8 cellular contexts compared by ENCODE assay signal in the genomic region with DNA sequence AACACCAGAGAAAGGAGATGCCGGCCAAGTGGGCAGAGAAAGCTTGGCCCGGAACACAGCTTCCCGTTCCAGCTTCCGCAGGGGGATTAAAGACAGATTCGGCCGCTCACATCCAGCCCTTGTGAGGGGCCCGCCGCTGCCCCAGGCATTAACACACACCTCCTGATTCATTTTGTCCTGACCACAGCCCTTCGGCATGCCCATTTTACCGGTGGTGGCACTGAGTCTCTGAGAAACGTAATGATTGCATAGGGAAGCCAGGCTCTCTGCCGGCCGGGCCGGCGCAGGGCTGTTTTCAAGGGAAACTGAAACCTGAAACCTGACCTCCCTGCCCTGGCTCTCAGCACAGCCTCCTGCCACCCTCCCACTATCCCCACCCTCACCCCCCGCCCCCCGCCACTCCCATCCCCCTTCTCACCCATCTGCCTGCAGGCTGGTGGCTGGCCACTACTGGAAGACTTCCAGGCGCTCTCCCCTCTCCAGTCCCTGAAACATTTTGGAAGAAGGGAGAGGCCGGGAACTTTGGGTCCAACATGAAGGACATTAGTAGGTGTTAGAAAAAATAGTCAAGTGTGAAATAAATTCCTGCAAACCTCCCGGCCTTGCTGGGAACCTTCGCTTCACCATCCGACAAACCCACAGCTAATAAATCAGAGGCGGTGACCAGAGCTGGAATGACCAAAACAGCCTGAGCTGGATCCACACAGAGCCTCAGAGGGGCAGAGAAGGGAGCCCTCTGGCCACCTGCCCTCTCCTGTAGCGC.
DNase-seq lines count a peak whose midpoint lies in the region; ATAC-seq and TF ChIP-seq lines count a peak whose summit lies in the region.

No MANE protein-coding gene starts in this region.

- TF ChIP-seq POLR2A in HCT116 (IDR thresholded peaks at IDR 0.05; ENCODE audit: borderline replicate concordance, extremely low read depth, insufficient read depth, insufficient read length), result no peak

- POLR2A ChIA-PET in HCT116 (lab: Charles Lee), result interaction anchor here (2.1 kb wide), 1 partner anchor 11 kb away, joined by 5 read pairs; no protein-coding TSS in a partner anchor

- H3K27me3 ChIP-seq in HCT116 (ENCODE audit: insufficient read depth, low read length), result no peaks in the 10 kb centered on the region

- RAD21 ChIA-PET in HCT116 (lab: Charles Lee; ENCODE audit: low non-redundant PET in 1 of 2, low total read pairs in 2 of 2, uncharacterized antibody in 2 of 2, unreplicated experiment in 2 of 2), result no interaction called here

- no peak overlapping the region for H3K9ac ChIP-seq in HCT116 (ENCODE audit: low read length)

- no TSS peak for BruUV-seq in HCT116 (replicated peaks; lab: Mats Ljungman, UMichigan)

- no peaks in the 10 kb centered on the region for H3K9me2 ChIP-seq in HCT116 (ENCODE audit: insufficient read depth)

- no peaks in the 10 kb centered on the region for H3K9me3 ChIP-seq in HCT116 (ENCODE audit: control insufficient read depth in 1 of 2, insufficient read depth in 1 of 2, low read depth in 1 of 2, low read length in 2 of 2)

- H3K4me3 ChIP-seq in HCT116 (replicated peaks in 1 of 2; ENCODE audit: low read depth in 1 of 2, low read length in 2 of 2), result no peak overlapping the region

- peaks cover 22 to 28% of the 10 kb centered on the region in 2 experiments for H3K4me1 ChIP-seq in HCT116 (ENCODE audit: control insufficient read depth in 1 of 2, insufficient read depth in 2 of 2, low read length in 2 of 2)

- intact Hi-C loops in HCT116 (cut with micrococcal nuclease) (no loop called here), Right ventricle myocardium superior (cut with DNase I) (no loop called here)

- DNase-seq in AG08396 (ENCODE audit: low spot score) (peak; percentile 65), HCT116 (ENCODE audit: low read depth, low spot score) (no peak), SK-N-DZ (ENCODE audit: low spot score) (peak; percentile 74), Right ventricle myocardium superior (peak; percentile 68), retina (peak; percentile 54), NCI-H187 treated with DMSO at 0.1 percent for 48 hours (lab: John Stamatoyannopoulos, UW) (no peak), GM19238 (ENCODE audit: insufficient read length, low spot score) (no peak)
- no peak for DNase-seq in activated effector memory CD4-positive, alpha-beta T cell treated with Interleukin-2 at 50 U/mL for 16 hours

- no peak for ATAC-seq in HCT116
- ATAC-seq in Right ventricle myocardium superior (ENCODE audit: poor library complexity), result peak; percentile 91

- H2AFZ ChIP-seq in HCT116 (ENCODE audit: low read depth, low read length, poor library complexity, severe bottlenecking), result peak overlapping the region; percentile 35

- H3K4me2 ChIP-seq in HCT116 (ENCODE audit: low read length), result peak overlapping the region; percentile 54

- H3K79me2 ChIP-seq in HCT116 (ENCODE audit: insufficient read depth, low read length), result no peaks in the 10 kb centered on the region

- no peak overlapping the region for H3K27ac ChIP-seq in HCT116 (ENCODE audit: low read depth, low read length)

- TF ChIP-seq CTCF in HCT116 (IDR thresholded peaks at IDR 0.05 in 2 of 3, conservative IDR thresholded peaks at IDR 0.05 in 1 of 3; ENCODE audit: borderline replicate concordance in 1 of 3, insufficient read depth in 1 of 3, low read depth in 2 of 3, low read length in 2 of 3), result no peak

- TF ChIP-seq RAD21 in HCT116 (IDR thresholded peaks at IDR 0.05; ENCODE audit: low read depth), result no peak

- CTCF ChIA-PET in HCT116 (lab: Charles Lee), result interaction anchor here (1.4 kb wide), 1 partner anchor 9 kb away, joined by 3 read pairs; no protein-coding TSS in a partner anchor

- H3K36me3 ChIP-seq in HCT116 (ENCODE audit: control insufficient read depth in 1 of 2, insufficient read depth in 2 of 2, low read length in 2 of 2), result no peaks in the 10 kb centered on the region

- no peaks in the 10 kb centered on the region for H4K20me1 ChIP-seq in HCT116 (ENCODE audit: insufficient read depth)

TF ChIP-seq in HCT116, 20 proteins besides CTCF, POLR2A, EP300 and RAD21:
- TF ChIP-seq SRF (IDR thresholded peaks at IDR 0.05; ENCODE audit: low read depth), result no peak
- TF ChIP-seq POLR2AphosphoS5 (IDR thresholded peaks at IDR 0.05; ENCODE audit: low read depth, low read length), result no peak
- no peak for TF ChIP-seq CEBPB (IDR thresholded peaks at IDR 0.05; ENCODE audit: low read depth)
- no peak for TF ChIP-seq ZFX (IDR thresholded peaks at IDR 0.05)
- TF ChIP-seq, protein P1, sequence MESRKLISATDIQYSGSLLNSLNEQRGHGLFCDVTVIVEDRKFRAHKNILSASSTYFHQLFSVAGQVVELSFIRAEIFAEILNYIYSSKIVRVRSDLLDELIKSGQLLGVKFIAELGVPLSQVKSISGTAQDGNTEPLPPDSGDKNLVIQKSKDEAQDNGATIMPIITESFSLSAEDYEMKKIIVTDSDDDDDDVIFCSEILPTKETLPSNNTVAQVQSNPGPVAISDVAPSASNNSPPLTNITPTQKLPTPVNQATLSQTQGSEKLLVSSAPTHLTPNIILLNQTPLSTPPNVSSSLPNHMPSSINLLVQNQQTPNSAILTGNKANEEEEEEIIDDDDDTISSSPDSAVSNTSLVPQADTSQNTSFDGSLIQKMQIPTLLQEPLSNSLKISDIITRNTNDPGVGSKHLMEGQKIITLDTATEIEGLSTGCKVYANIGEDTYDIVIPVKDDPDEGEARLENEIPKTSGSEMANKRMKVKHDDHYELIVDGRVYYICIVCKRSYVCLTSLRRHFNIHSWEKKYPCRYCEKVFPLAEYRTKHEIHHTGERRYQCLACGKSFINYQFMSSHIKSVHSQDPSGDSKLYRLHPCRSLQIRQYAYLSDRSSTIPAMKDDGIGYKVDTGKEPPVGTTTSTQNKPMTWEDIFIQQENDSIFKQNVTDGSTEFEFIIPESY (IDR thresholded peaks at IDR 0.05; ENCODE audit: extremely low read depth, insufficient replicate concordance, low read length), result no peak

Comparison
In these comparisons a context has a peak if more than half of its experiments do, and no peak if none do; other contexts are left out.
1. DNase-seq: peak in AG08396 (single experiment), SK-N-DZ (single experiment), Right ventricle myocardium superior (single experiment) and retina (single experiment); none in HCT116 (single experiment), NCI-H187 treated with DMSO at 0.1 percent for 48 hours (single experiment), activated effector memory CD4-positive, alpha-beta T cell treated with Interleukin-2 at 50 U/mL for 16 hours (single experiment) and GM19238 (single experiment).